Comparison of ENCODE assay signal across 9 cellular contexts in genomic region chr9:2242778-2243395, GRCh38.
DNase-seq lines count a peak whose midpoint lies in the region; ATAC-seq and TF ChIP-seq lines count a peak whose summit lies in the region.
"Had no signal": no experiment of that assay in that cellular context is flagged by ENCODE, and none has a peak within 500 bp of the region (broad histone marks: within the 10 kb centered on the region; RNA-seq: fewer than 3 reads in every experiment).

No MANE protein-coding gene starts in this region.

- H3K27me3 ChIP-seq in H7 (ENCODE audit: control insufficient read depth, insufficient read depth, low read length): no peaks in the 10 kb centered on the region

- no peaks in the 10 kb centered on the region for H3K36me3 ChIP-seq in H7 (replicated peaks; ENCODE audit: control insufficient read depth, insufficient read depth, low read length)

- TF ChIP-seq CTCF in fibroblast of pulmonary artery (IDR thresholded peaks at IDR 0.05; ENCODE audit: low read length, missing control alignments): no peak

- H3K4me3 ChIP-seq in H7 (ENCODE audit: insufficient read depth, low read depth, low read length): peak overlapping the region; percentile 30
- peak overlapping the region; percentile 61 for H3K4me3 ChIP-seq in fibroblast of pulmonary artery (replicated peaks; ENCODE audit: low read depth, low read length)
- H3K4me3 ChIP-seq: mucosa of descending colon had no signal

- peak; percentile 13 for DNase-seq in H7
- DNase-seq in SW480 (ENCODE audit: low spot score): peak; percentile 37
- no peak for DNase-seq in fibroblast of pulmonary artery (ENCODE audit: low read depth)
- peak; percentile 31 for DNase-seq in putamen (ENCODE audit: low spot score)
- no peak for DNase-seq in ecto neural progenitor cell (ENCODE audit: low spot score)
- no peak for DNase-seq in central memory CD4-positive, alpha-beta T cell
- DNase-seq in AG20443 (ENCODE audit: low spot score): no peak

- no peak for ATAC-seq in GM21360 (IDR thresholded peaks at IDR 0.05; ENCODE audit: unreplicated experiment)

Comparison
In these comparisons a context has a peak if more than half of its experiments do, and no peak if none do; other contexts are left out.
1. DNase-seq: peak in H7 (single experiment), SW480 (single experiment) and putamen (single experiment); none in fibroblast of pulmonary artery (single experiment), ecto neural progenitor cell (single experiment), central memory CD4-positive, alpha-beta T cell (single experiment) and AG20443 (single experiment).